11 cellular contexts compared by ENCODE assay signal in genomic region chr2:104862061-104862941, GRCh38. TPM values are rescaled to one million over a fixed set of nuclear protein-coding genes. Genes with fewer than 3 reads are reported as not detected.
DNase-seq lines count a peak whose midpoint lies in the region; ATAC-seq and TF ChIP-seq lines count a peak whose summit lies in the region.
"Had no signal": no experiment of that assay in that cellular context is flagged by ENCODE, and none has a peak within 500 bp of the region (broad histone marks: within the 10 kb centered on the region; RNA-seq: fewer than 3 reads in every experiment).

No MANE protein-coding gene starts in this region.

- H3K27me3 ChIP-seq in NT2/D1 (ENCODE audit: insufficient read depth, insufficient read length), result peaks cover 100% of the 10 kb centered on the region
- H3K27me3 ChIP-seq in psoas muscle (ENCODE audit: insufficient read depth in 3 of 3, low read length in 2 of 3), result peaks cover 5 to 100% (median 35%) of the 10 kb centered on the region in 3 donors

- H3K36me3 ChIP-seq in NT2/D1 (ENCODE audit: insufficient read depth, insufficient read length, low read length), result no peaks in the 10 kb centered on the region
- no peaks in the 10 kb centered on the region for H3K36me3 ChIP-seq in psoas muscle (ENCODE audit: insufficient read depth in 1 of 2, low read depth in 1 of 2)

- WGBS in psoas muscle, 3 donors, result 4% methylated on average over 51 to 60 of the region's 60 CpGs

- ATAC-seq in psoas muscle, result no peak
- ATAC-seq in HG03521 (IDR thresholded peaks at IDR 0.05; ENCODE audit: unreplicated experiment), result no peak

- intact Hi-C loops in head of caudate nucleus (cut with DNase I), result no loop called here
- intact Hi-C loops in psoas muscle (cut with DNase I), result no loop called here

- no peaks in the 10 kb centered on the region for H3K9me3 ChIP-seq in NT2/D1 (ENCODE audit: insufficient read depth, low read length)
- H3K9me3 ChIP-seq in psoas muscle, result no peaks in the 10 kb centered on the region

- H3K27ac ChIP-seq in psoas muscle, result no peak overlapping the region

- H3K4me1 ChIP-seq in NT2/D1 (ENCODE audit: insufficient read depth, insufficient read length) (peaks cover 14% of the 10 kb centered on the region), psoas muscle (peaks cover 9% of the 10 kb centered on the region)

- H3K9ac ChIP-seq in NT2/D1 (ENCODE audit: insufficient read length, low read depth), result no peak overlapping the region

- DNase-seq in GM20000 (ENCODE audit: low spot score) (peak; percentile 39), NT2/D1 (ENCODE audit: low read depth, low spot score) (no peak), head of caudate nucleus (peak in 39 of 42 donors; percentile 54 to 88 (median 73)), psoas muscle (no peak), mesenteric fat pad (ENCODE audit: low spot score) (no peak)
- DNase-seq in effector CD4-positive, alpha-beta T cell, result no peak
- DNase-seq: amniotic stem cell, NCI-H1436 had no signal

- TF ChIP-seq CTCF in GM20000 (IDR thresholded peaks at IDR 0.05; ENCODE audit: extremely low read depth, missing control alignments) (no peak), psoas muscle (IDR thresholded peaks at IDR 0.05) (no peak)

- H3K4me3 ChIP-seq in NT2/D1 (ENCODE audit: insufficient read length, low read depth) (peak overlapping the region; percentile 29), psoas muscle (peak overlapping the region; percentile 36)

RNA-seq across cellular contexts. Expression of gene POU3F3, which starts 8.4 kb away (rescaled TPM):
- not detected for total RNA-seq in psoas muscle
- under 1 TPM in 1 of 3 donors, not detected in 2; 0.01 TPM for polyA plus RNA-seq in psoas muscle
- total RNA-seq in mesenteric fat pad, result not detected
- total RNA-seq: lung microvascular endothelial cell; T-helper 2 cell treated with Interferon-gamma antibody and Interleukin-4, amounts not matched to agents 100 ng/mL and 5 ng/mL, for 36 hours had no signal

Comparison
In these comparisons a context has a peak if more than half of its experiments do, and no peak if none do; other contexts are left out.
1. DNase-seq: peak in GM20000 (single experiment) and head of caudate nucleus (39 of 42); none in NT2/D1 (single experiment), psoas muscle (0 of 2), mesenteric fat pad (single experiment) and effector CD4-positive, alpha-beta T cell (single experiment).